12 cellular contexts compared by ENCODE assay signal in the genomic region with DNA sequence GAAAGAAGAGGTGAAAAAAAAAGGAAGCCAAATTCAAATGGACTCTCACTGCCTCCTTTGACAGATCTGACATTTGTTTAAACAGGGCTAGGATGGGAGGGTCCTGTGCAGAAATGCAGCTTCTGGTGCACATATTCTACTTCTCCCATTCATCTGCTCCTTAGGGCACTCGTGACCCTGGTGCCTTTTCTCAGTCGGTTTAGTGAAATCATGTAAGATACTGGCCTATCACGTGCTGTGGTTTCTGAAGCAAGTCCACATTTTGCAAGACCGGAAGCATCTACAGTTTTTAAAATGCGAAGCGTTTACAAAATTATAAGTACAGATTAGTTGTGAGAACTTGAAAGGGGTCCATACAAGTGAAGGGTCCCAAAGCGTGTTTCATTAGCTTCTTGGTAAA.
DNase-seq lines count a peak whose midpoint lies in the region; FAIRE-seq and TF ChIP-seq lines count a peak whose summit lies in the region.
"Had no signal": no experiment of that assay in that cellular context is flagged by ENCODE, and none has a peak within 500 bp of the region (broad histone marks: within the 10 kb centered on the region; RNA-seq: fewer than 3 reads in every experiment).

No MANE protein-coding gene starts in this region.

- H2AFZ ChIP-seq in astrocyte (ENCODE audit: low read depth, low read length), result peak overlapping the region; percentile 76

- intact Hi-C loops in sigmoid colon (cut with DNase I), result no loop called here
- intact Hi-C loops in posterior cingulate gyrus (cut with DNase I), result no loop called here

- H3K4me3 ChIP-seq in astrocyte (ENCODE audit: insufficient read depth, low read depth, low read length), result no peak overlapping the region
- no peak overlapping the region for H3K4me3 ChIP-seq in sigmoid colon

- no peaks in the 10 kb centered on the region for H4K20me1 ChIP-seq in astrocyte (ENCODE audit: insufficient read depth, low read length)

- H3K4me1 ChIP-seq in astrocyte (ENCODE audit: insufficient read depth, low read length), result peaks cover 9% of the 10 kb centered on the region
- H3K4me1 ChIP-seq in sigmoid colon, result peaks cover 0 to 22% (median 5%) of the 10 kb centered on the region in 4 donors

- FAIRE-seq in astrocyte (lab: Jason Lieb, UNC), result no peak
- FAIRE-seq: frontal cortex had no signal

- TF ChIP-seq POLR2A in sigmoid colon (IDR thresholded peaks at IDR 0.05), result no peak

- H3K27ac ChIP-seq in astrocyte (ENCODE audit: low read depth, low read length) (no peak overlapping the region), layer of hippocampus (ENCODE audit: low read depth, low read length) (peak overlapping the region; percentile 14), sigmoid colon (peak overlapping the region; percentile 47 to 67 (median 54))

- TF ChIP-seq CTCF in astrocyte (IDR thresholded peaks at IDR 0.05; ENCODE audit: insufficient read depth, low read depth, low read length) (no peak), sigmoid colon (IDR thresholded peaks at IDR 0.05) (no peak)

- H3K9ac ChIP-seq in astrocyte (ENCODE audit: low read length), result no peak overlapping the region

- 66 to 81% methylated on average over 7 of the region's 7 CpGs for WGBS in sigmoid colon, 2 donors

- peaks cover 2% of the 10 kb centered on the region for H3K9me3 Mint-ChIP-seq in astrocyte (ENCODE audit: unreplicated experiment)
- H3K9me3 Mint-ChIP-seq: central memory CD8-positive, alpha-beta T cell had no signal

- no peak overlapping the region for H3K4me3 Mint-ChIP-seq in astrocyte (ENCODE audit: unreplicated experiment)
- H3K4me3 Mint-ChIP-seq: central memory CD8-positive, alpha-beta T cell had no signal

- DNase-seq in Kasumi-1 (lab: John Stamatoyannopoulos, UW) (peak; percentile 83 to 86), astrocyte (ENCODE audit: low read depth) (no peak), sigmoid colon (peak; percentile 69), posterior cingulate gyrus (no peak), AG20443 (ENCODE audit: low spot score) (no peak)
- DNase-seq in stimulated activated CD4-positive, alpha-beta T cell treated with anti-CD3 and anti-CD28 coated beads, Interleukin-4, amount 100 ng/mL, for 4 hours, result no peak
- DNase-seq in stimulated activated CD4-positive, alpha-beta T cell treated with anti-CD3 and anti-CD28 coated beads, Interleukin-4, amount 100 ng/mL, for 24 hours, result no peak
- DNase-seq: activated CD4-positive, alpha-beta T cell treated with anti-CD3 and anti-CD28 coated beads for 48 hours; activated gamma-delta T cell treated with Interleukin-2 at 50 U/mL for 16 hours had no signal

- peak overlapping the region; percentile 35 for H3K4me2 ChIP-seq in astrocyte (ENCODE audit: low read length)

- H3K36me3 Mint-ChIP-seq in astrocyte (ENCODE audit: low read depth, unreplicated experiment), result peaks cover 2% of the 10 kb centered on the region

- no peak overlapping the region for H3K27ac Mint-ChIP-seq in astrocyte (ENCODE audit: unreplicated experiment)

- peaks cover 21% of the 10 kb centered on the region for H3K27me3 Mint-ChIP-seq in astrocyte (ENCODE audit: low read depth, unreplicated experiment)

- H3K4me1 Mint-ChIP-seq in astrocyte (ENCODE audit: low read depth, unreplicated experiment), result peaks cover 14% of the 10 kb centered on the region
- H3K4me1 Mint-ChIP-seq: central memory CD8-positive, alpha-beta T cell had no signal

- H3K27me3 ChIP-seq in astrocyte (ENCODE audit: insufficient read depth, low read length), result no peaks in the 10 kb centered on the region
- H3K27me3 ChIP-seq in layer of hippocampus (ENCODE audit: control insufficient read depth, insufficient read depth, low read length), result no peaks in the 10 kb centered on the region
- no peaks in the 10 kb centered on the region for H3K27me3 ChIP-seq in sigmoid colon

- no peaks in the 10 kb centered on the region for H3K36me3 ChIP-seq in astrocyte (ENCODE audit: insufficient read depth, low read length)
- no peaks in the 10 kb centered on the region for H3K36me3 ChIP-seq in sigmoid colon

- no peaks in the 10 kb centered on the region for H3K79me2 ChIP-seq in astrocyte (ENCODE audit: insufficient read depth, low read length)

- H3K9me3 ChIP-seq in astrocyte (ENCODE audit: insufficient read depth, low read depth, low read length), result no peaks in the 10 kb centered on the region
- no peaks in the 10 kb centered on the region for H3K9me3 ChIP-seq in sigmoid colon

- TF ChIP-seq EP300 in sigmoid colon (IDR thresholded peaks at IDR 0.05), result peak in 1 of 4 donors; percentile 32

Comparison
In these comparisons a context has a peak if more than half of its experiments do, and no peak if none do; other contexts are left out.
1. DNase-seq: peak in Kasumi-1 (2 of 2) and sigmoid colon (single experiment); none in astrocyte (single experiment), stimulated activated CD4-positive, alpha-beta T cell treated with anti-CD3 and anti-CD28 coated beads, Interleukin-4, amount 100 ng/mL, for 4 hours (0 of 2), stimulated activated CD4-positive, alpha-beta T cell treated with anti-CD3 and anti-CD28 coated beads, Interleukin-4, amount 100 ng/mL, for 24 hours (single experiment), posterior cingulate gyrus (0 of 10) and AG20443 (single experiment).